ENCODE assay signal across 28 cellular contexts in the genomic region with DNA sequence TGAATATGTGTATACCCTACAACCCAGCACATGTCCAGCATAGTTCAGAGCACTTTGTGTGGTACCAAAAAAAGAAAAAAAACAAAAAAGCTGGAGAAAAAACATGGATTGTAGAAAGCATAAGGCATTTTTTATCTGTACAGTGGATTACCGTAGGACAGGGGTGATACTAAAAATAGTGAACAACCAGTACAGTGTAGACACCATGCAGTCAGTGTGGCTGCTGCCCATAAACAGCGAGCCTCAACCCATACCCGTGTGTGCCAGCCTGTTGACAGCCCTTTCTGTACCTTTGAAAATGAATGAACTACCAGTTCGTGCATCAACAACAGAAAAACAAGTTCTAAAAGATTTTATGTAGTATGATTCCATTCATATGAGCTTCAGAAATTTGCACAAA.
"Had no signal": no experiment of that assay in that cellular context is flagged by ENCODE, and none has a peak within 500 bp of the region (broad histone marks: within the 10 kb centered on the region; RNA-seq: fewer than 3 reads in every experiment).

No MANE protein-coding gene starts in this region.

- H3K27ac ChIP-seq: adrenal gland, body of pancreas, colonic mucosa, dorsolateral prefrontal cortex had no signal

- ATAC-seq: activated CD4-positive, alpha-beta T cell treated with anti-CD3 and anti-CD28 coated beads for 36 hours; activated CD8-positive, alpha-beta memory T cell treated with anti-CD3 and anti-CD28 coated beads, Interleukin-2, amount 10 ng/mL, durations not matched to agents 7 days and 5 days; activated CD8-positive, alpha-beta T cell treated with anti-CD3 and anti-CD28 coated beads, Interleukin-2, amount 10 ng/mL, durations not matched to agents 7 days and 5 days; activated naive CD8-positive, alpha-beta T cell treated with anti-CD3 and anti-CD28 coated beads, Interleukin-2, amount 50 U/mL, for 24 hours; body of pancreas; esophagus mucosa had no signal

- H3K36me3 ChIP-seq: adrenal gland, colonic mucosa had no signal

- H3K4me1 ChIP-seq: colonic mucosa had no signal

- H3K4me3 ChIP-seq: adrenal gland, body of pancreas, colonic mucosa, dorsolateral prefrontal cortex had no signal

- FAIRE-seq: frontal cortex had no signal

- H3K9me3 ChIP-seq: adrenal gland, body of pancreas, colonic mucosa had no signal

- DNase-seq: activated CD4-positive, alpha-beta memory T cell treated with anti-CD3 and anti-CD28 coated beads for 36 hours; activated CD4-positive, alpha-beta T cell treated with anti-CD3 and anti-CD28 coated beads for 36 hours; activated CD4-positive, alpha-beta T cell treated with anti-CD3 and anti-CD28 coated beads, Interleukin-2, amount 10 ng/mL, durations not matched to agents 24 days and 14 days; activated CD4-positive, CD25-positive, alpha-beta regulatory T cell; activated CD4-positive, CD25-positive, alpha-beta regulatory T cell treated with anti-CD3 and anti-CD28 coated beads, Interleukin-2, amount 50 U/mL, for 72 hours; activated CD8-positive, alpha-beta memory T cell treated with anti-CD3 and anti-CD28 coated beads, Interleukin-2, amount 10 ng/mL, durations not matched to agents 7 days and 5 days; activated CD8-positive, alpha-beta memory T cell treated with anti-CD3 and anti-CD28 coated beads, Interleukin-2, amount 50 U/mL, for 4 hours; activated CD8-positive, alpha-beta T cell treated with anti-CD3 and anti-CD28 coated beads, Interleukin-2, amount 10 ng/mL, durations not matched to agents 7 days and 5 days; activated effector memory CD4-positive, alpha-beta T cell treated with anti-CD3 and anti-CD28 coated beads, Interleukin-2, amount 50 U/mL, for 16 hours; activated naive CD4-positive, alpha-beta T cell treated with anti-CD3 and anti-CD28 coated beads for 36 hours; activated naive CD8-positive, alpha-beta T cell treated with anti-CD3 and anti-CD28 coated beads for 36 hours; activated naive CD8-positive, alpha-beta T cell treated with anti-CD3 and anti-CD28 coated beads, Interleukin-2, amount 50 U/mL, for 24 hours; activated T-cell treated with anti-CD3 and anti-CD28 coated beads, Interleukin-2, amount 50 U/mL, for 1 hour; activated T-cell treated with anti-CD3 and anti-CD28 coated beads, Interleukin-2, amount 50 U/mL, for 48 hours; adrenal gland; amygdala; aorta; body of pancreas; central memory CD4-positive, alpha-beta T cell; cerebellar nuclear complex; colonic mucosa; dorsolateral prefrontal cortex; effector memory CD4-positive, alpha-beta T cell; endodermal cell; foreskin fibroblast; T-helper 2 cell had no signal

- H3K27me3 ChIP-seq: adrenal gland, body of pancreas, colonic mucosa, dorsolateral prefrontal cortex had no signal
